ENCODE assay signal across 8 cellular contexts in genomic region chr20:5797843-5798462, GRCh38. TPM values are rescaled to one million over a fixed set of nuclear protein-coding genes. Genes with fewer than 3 reads are reported as not detected.
DNase-seq lines count a peak whose midpoint lies in the region; ATAC-seq and TF ChIP-seq lines count a peak whose summit lies in the region.

No MANE protein-coding gene starts in this region.

- H3K27ac Mint-ChIP-seq in T-helper 17 cell: no peak overlapping the region
- H3K27ac Mint-ChIP-seq in activated CD8-positive, alpha-beta T cell treated with anti-CD3 and anti-CD28 coated beads for 36 hours: no peak overlapping the region

- H3K9me3 ChIP-seq in T-helper 17 cell (ENCODE audit: control insufficient read depth, low read length, poor library complexity, severe bottlenecking): no peaks in the 10 kb centered on the region

- peak; percentile 17 for DNase-seq in CMK (ENCODE audit: low read depth)
- no peak for DNase-seq in T-helper 17 cell
- DNase-seq in DMS53 (lab: John Stamatoyannopoulos, UW): no peak
- no peak for DNase-seq in activated CD8-positive, alpha-beta T cell treated with anti-CD3 and anti-CD28 coated beads for 36 hours
- DNase-seq in stimulated activated naive CD4-positive, alpha-beta T cell treated with Interleukin-2 at 50 U/mL for 16 hours (lab: John Stamatoyannopoulos, UW): no peak
- DNase-seq in NCI-H748 (lab: John Stamatoyannopoulos, UW; ENCODE audit: unreplicated experiment): no peak

- no peaks in the 10 kb centered on the region for H3K27me3 Mint-ChIP-seq in T-helper 17 cell
- H3K27me3 Mint-ChIP-seq in activated CD8-positive, alpha-beta T cell treated with anti-CD3 and anti-CD28 coated beads for 36 hours: no peaks in the 10 kb centered on the region

- no peaks in the 10 kb centered on the region for H3K9me3 Mint-ChIP-seq in activated CD8-positive, alpha-beta T cell treated with anti-CD3 and anti-CD28 coated beads for 36 hours

- CTCF ChIA-PET in activated CD8-positive, alpha-beta T cell treated with anti-CD3 and anti-CD28 coated beads for 36 hours (lab: Charles Lee): interaction anchor here (0.7 to 3.3 kb wide), 4 partner anchors 10 to 269 kb away, joined by 3 to 21 read pairs (median 6); no protein-coding TSS in a partner anchor

- ATAC-seq in GM19372 (IDR thresholded peaks at IDR 0.05; ENCODE audit: low read depth, unreplicated experiment) (peak; percentile 97), HG03066 (IDR thresholded peaks at IDR 0.05; ENCODE audit: low read depth, unreplicated experiment) (peak; percentile 97), T-helper 17 cell (peak; percentile 55)
- ATAC-seq in activated CD8-positive, alpha-beta T cell treated with anti-CD3 and anti-CD28 coated beads for 36 hours: no peak

- TF ChIP-seq CTCF in activated CD8-positive, alpha-beta T cell treated with anti-CD3 and anti-CD28 coated beads for 36 hours (IDR thresholded peaks at IDR 0.05): no peak

- peaks cover 11% of the 10 kb centered on the region for H3K4me1 Mint-ChIP-seq in T-helper 17 cell
- no peaks in the 10 kb centered on the region for H3K4me1 Mint-ChIP-seq in activated CD8-positive, alpha-beta T cell treated with anti-CD3 and anti-CD28 coated beads for 36 hours (ENCODE audit: low read depth)

- H3K4me3 Mint-ChIP-seq in T-helper 17 cell: no peak overlapping the region
- no peak overlapping the region for H3K4me3 Mint-ChIP-seq in activated CD8-positive, alpha-beta T cell treated with anti-CD3 and anti-CD28 coated beads for 36 hours

- intact Hi-C loops in activated CD8-positive, alpha-beta T cell treated with anti-CD3 and anti-CD28 coated beads for 36 hours (cut with micrococcal nuclease): no loop called here

- POLR2A ChIA-PET in activated CD8-positive, alpha-beta T cell treated with anti-CD3 and anti-CD28 coated beads for 36 hours (lab: Charles Lee): no interaction called here

- H3K36me3 Mint-ChIP-seq in T-helper 17 cell (ENCODE audit: low read depth): peaks cover 5% of the 10 kb centered on the region
- H3K36me3 Mint-ChIP-seq in activated CD8-positive, alpha-beta T cell treated with anti-CD3 and anti-CD28 coated beads for 36 hours (ENCODE audit: low read depth): peaks cover 5% of the 10 kb centered on the region

RNA-seq across cellular contexts. Expression of gene SHLD1, which starts 47.8 kb away (rescaled TPM):
- total RNA-seq in T-helper 17 cell: 1 to 10 TPM; 9.2 to 9.4 TPM
- 1 to 10 TPM; 6.5 to 6.9 TPM for total RNA-seq in activated CD8-positive, alpha-beta T cell treated with anti-CD3 and anti-CD28 coated beads for 36 hours
